In genomic region chr16:58025351-58026138, GRCh38 we compare ENCODE assay signal across 8 cellular contexts.
A peak's percentile ranks its signal among the peaks of the same experiment; 100 is the strongest.
DNase-seq lines count a peak whose midpoint lies in the region; ATAC-seq and TF ChIP-seq lines count a peak whose summit lies in the region.

Gene MMP15 (plus strand): TSS chr16:58025754. CDS start chr16:58026351, 597 bp downstream.

- ATAC-seq in HG02981 (IDR thresholded peaks at IDR 0.05; ENCODE audit: unreplicated experiment) (peak; percentile 44), HG02571 (IDR thresholded peaks at IDR 0.05; ENCODE audit: unreplicated experiment) (no peak)

- TF ChIP-seq CTCF in GM12875 (IDR thresholded peaks at IDR 0.05; ENCODE audit: borderline replicate concordance, insufficient read depth, low read depth, low read length) (no peak), epithelial cell of esophagus (IDR thresholded peaks at IDR 0.05; ENCODE audit: insufficient read depth, low read depth, low read length, missing control alignments) (no peak)

- H3K4me3 ChIP-seq in GM12875 (ENCODE audit: low read depth, low read length): peak within 1 kb of the TSS; percentile 45
- H3K4me3 ChIP-seq in epithelial cell of esophagus (ENCODE audit: low read length): peak within 1 kb of the TSS; percentile 50

- DNase-seq in NCI-H748 (lab: John Stamatoyannopoulos, UW; ENCODE audit: unreplicated experiment) (peak; percentile 90), epithelial cell of esophagus (ENCODE audit: low read depth) (peak; percentile 84), midbrain (lab: John Stamatoyannopoulos, UW) (peak; percentile 32)
- peak; percentile 68 for DNase-seq in activated CD8-positive, alpha-beta memory T cell treated with anti-CD3 and anti-CD28 coated beads, Interleukin-2, amount 50 U/mL, for 4 hours
- DNase-seq in stimulated activated CD8-positive, alpha-beta memory T cell treated with anti-CD3 and anti-CD28 coated beads, Interleukin-2, amount 100 ng/mL, for 1 hour (ENCODE audit: low read depth in 2 of 2): peak; percentile 11 to 22

Comparison
In these comparisons a context has a peak if more than half of its experiments do, and no peak if none do; other contexts are left out.
1. DNase-seq: peak in every context shown above with its lines; median percentile 90 in NCI-H748; 84 in epithelial cell of esophagus; 68 in activated CD8-positive, alpha-beta memory T cell treated with anti-CD3 and anti-CD28 coated beads, Interleukin-2, amount 50 U/mL, for 4 hours; 32 in midbrain; 16 in stimulated activated CD8-positive, alpha-beta memory T cell treated with anti-CD3 and anti-CD28 coated beads, Interleukin-2, amount 100 ng/mL, for 1 hour.